ENCODE assay signal across 29 cellular contexts in the genomic region with DNA sequence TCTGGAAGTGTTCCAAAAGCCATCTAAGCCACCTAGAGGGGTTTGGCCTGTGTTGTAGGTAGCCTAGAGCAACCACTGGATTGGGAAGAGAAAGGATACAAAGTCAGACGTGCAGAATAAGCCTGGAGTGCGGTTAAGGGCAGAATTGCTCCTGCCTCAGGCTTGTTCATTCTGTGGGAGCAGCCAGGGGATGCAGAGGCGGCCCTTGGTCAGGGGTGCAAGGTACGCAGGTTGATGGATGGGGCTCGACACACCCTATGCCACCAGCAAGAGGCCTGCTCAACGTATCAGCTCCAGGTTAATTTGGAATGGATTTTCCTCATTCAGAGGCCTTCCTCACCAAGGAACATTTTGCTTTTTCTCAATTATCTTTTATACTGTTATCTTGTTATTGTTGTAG. TPM values are rescaled to one million over a fixed set of nuclear protein-coding genes. Genes with fewer than 3 reads are reported as not detected.
"Had no signal": no experiment of that assay in that cellular context is flagged by ENCODE, and none has a peak within 500 bp of the region (broad histone marks: within the 10 kb centered on the region; RNA-seq: fewer than 3 reads in every experiment).

No MANE protein-coding gene starts in this region.

- H3K4me1 Mint-ChIP-seq: natural killer cell had no signal

- H3K27ac ChIP-seq: breast epithelium, esophagus muscularis mucosa, foreskin keratinocyte, heart left ventricle, neutrophil, sigmoid colon, upper lobe of left lung, vagina had no signal

- H3K27ac Mint-ChIP-seq: activated CD4-positive, alpha-beta memory T cell treated with anti-CD3 and anti-CD28 coated beads, Interleukin-2, amount 10 ng/mL, durations not matched to agents 7 days and 5 days; activated CD4-positive, alpha-beta T cell treated with anti-CD3 and anti-CD28 coated beads, Interleukin-2, amount 10 ng/mL, durations not matched to agents 7 days and 5 days; dendritic cell treated with granulocyte-macrophage colony-stimulating factor and Interleukin-4, amounts not matched to agents 40 ng/mL and 50 ng/mL, for 4 days; natural killer cell; progenitor cell of endocrine pancreas; stimulated activated naive CD8-positive, alpha-beta T cell treated with anti-CD3 and anti-CD28 coated beads, Interleukin-15, Interleukin-2, amounts not matched to agents 100 ng/mL and 50 ng/mL, for 24 hours; WTC11 had no signal

- H3K4me2 ChIP-seq: smooth muscle cell had no signal

- H3K4me1 ChIP-seq: breast epithelium, foreskin keratinocyte, sigmoid colon had no signal

- H3K27me3 ChIP-seq: breast epithelium, esophagus muscularis mucosa, foreskin keratinocyte, heart left ventricle, neutrophil, sigmoid colon, upper lobe of left lung, vagina had no signal

- H3K4me3 ChIP-seq: breast epithelium, esophagus muscularis mucosa, heart left ventricle, sigmoid colon, smooth muscle cell, upper lobe of left lung, vagina had no signal

- ATAC-seq: activated naive CD4-positive, alpha-beta T cell treated with anti-CD3 and anti-CD28 coated beads, Interleukin-2, amount 50 U/mL, for 72 hours; foreskin keratinocyte; heart left ventricle; left colon; natural killer cell; WTC11 had no signal

- H3K4me3 Mint-ChIP-seq: activated CD4-positive, alpha-beta memory T cell treated with anti-CD3 and anti-CD28 coated beads, Interleukin-2, amount 10 ng/mL, durations not matched to agents 7 days and 5 days; activated CD4-positive, alpha-beta T cell treated with anti-CD3 and anti-CD28 coated beads, Interleukin-2, amount 10 ng/mL, durations not matched to agents 7 days and 5 days; dendritic cell treated with granulocyte-macrophage colony-stimulating factor and Interleukin-4, amounts not matched to agents 40 ng/mL and 50 ng/mL, for 4 days; immature natural killer cell; natural killer cell; stimulated activated naive CD8-positive, alpha-beta T cell treated with anti-CD3 and anti-CD28 coated beads, Interleukin-15, Interleukin-2, amounts not matched to agents 100 ng/mL and 50 ng/mL, for 24 hours; WTC11 had no signal

- H3K9me3 ChIP-seq: breast epithelium, esophagus muscularis mucosa, heart left ventricle, neutrophil, sigmoid colon, upper lobe of left lung, vagina had no signal

- DNase-seq: activated CD4-positive, alpha-beta memory T cell treated with anti-CD3 and anti-CD28 coated beads, Interleukin-2, amount 10 ng/mL, durations not matched to agents 7 days and 5 days; activated CD4-positive, alpha-beta T cell treated with anti-CD3 and anti-CD28 coated beads for 1 hour; activated CD4-positive, alpha-beta T cell treated with anti-CD3 and anti-CD28 coated beads, Interleukin-2, amount 10 ng/mL, durations not matched to agents 7 days and 5 days; activated gamma-delta T cell treated with Interleukin-2 at 50 U/mL for 16 hours; central memory CD4-positive, alpha-beta T cell; effector CD4-positive, alpha-beta T cell; foreskin keratinocyte; heart left ventricle; hypothalamus; immature natural killer cell; kidney; left colon; natural killer cell; retina; sigmoid colon; stimulated activated CD4-positive, alpha-beta T cell treated with anti-CD3 and anti-CD28 coated beads, Interleukin-15, amount 100 ng/mL, for 24 hours; stimulated activated CD4-positive, alpha-beta T cell treated with anti-CD3 and anti-CD28 coated beads, Interleukin-2, amount 100 ng/mL, for 24 hours; T-helper 2 cell had no signal

- H3K27me3 Mint-ChIP-seq: activated CD4-positive, alpha-beta memory T cell treated with anti-CD3 and anti-CD28 coated beads, Interleukin-2, amount 10 ng/mL, durations not matched to agents 7 days and 5 days; activated CD4-positive, alpha-beta T cell treated with anti-CD3 and anti-CD28 coated beads, Interleukin-2, amount 10 ng/mL, durations not matched to agents 7 days and 5 days; dendritic cell treated with granulocyte-macrophage colony-stimulating factor and Interleukin-4, amounts not matched to agents 40 ng/mL and 50 ng/mL, for 4 days; progenitor cell of endocrine pancreas; stimulated activated naive CD8-positive, alpha-beta T cell treated with anti-CD3 and anti-CD28 coated beads, Interleukin-15, Interleukin-2, amounts not matched to agents 100 ng/mL and 50 ng/mL, for 24 hours had no signal

- H3K9me3 Mint-ChIP-seq: activated CD4-positive, alpha-beta memory T cell treated with anti-CD3 and anti-CD28 coated beads, Interleukin-2, amount 10 ng/mL, durations not matched to agents 7 days and 5 days; activated CD4-positive, alpha-beta T cell treated with anti-CD3 and anti-CD28 coated beads, Interleukin-2, amount 10 ng/mL, durations not matched to agents 7 days and 5 days; activated naive CD4-positive, alpha-beta T cell treated with anti-CD3 and anti-CD28 coated beads, Interleukin-2, amount 50 U/mL, for 72 hours; dendritic cell treated with granulocyte-macrophage colony-stimulating factor and Interleukin-4, amounts not matched to agents 40 ng/mL and 50 ng/mL, for 4 days; immature natural killer cell; natural killer cell; stimulated activated naive CD8-positive, alpha-beta T cell treated with anti-CD3 and anti-CD28 coated beads, Interleukin-15, Interleukin-2, amounts not matched to agents 100 ng/mL and 50 ng/mL, for 24 hours; WTC11 had no signal

RNA-seq across cellular contexts. Expression of a gene that starts 48.1 kb away (rescaled TPM):
- total RNA-seq: foreskin keratinocyte had no signal
- polyA plus RNA-seq: foreskin keratinocyte had no signal
